Comparison of ENCODE assay signal across 8 cellular contexts in genomic region chr11:36377759-36378553, GRCh38.
A peak's percentile ranks its signal among the peaks of the same experiment; 100 is the strongest.
DNase-seq lines count a peak whose midpoint lies in the region; ATAC-seq lines count a peak whose summit lies in the region.

No MANE protein-coding gene starts in this region.

- no peaks in the 10 kb centered on the region for H3K9me3 Mint-ChIP-seq in T-helper 2 cell treated with Interferon-gamma antibody and Interleukin-4, amounts not matched to agents 5 μg/mL and 100 μg/mL, for 36 hours

- ATAC-seq in GM19351 (IDR thresholded peaks at IDR 0.05; ENCODE audit: unreplicated experiment) (peak; percentile 33), left ventricle myocardium superior (peak; percentile 22), GM21526 (IDR thresholded peaks at IDR 0.05; ENCODE audit: low FRiP score, unreplicated experiment) (no peak), HG02840 (IDR thresholded peaks at IDR 0.05; ENCODE audit: low FRiP score, unreplicated experiment) (no peak)

- intact Hi-C loops in left ventricle myocardium superior (cut with micrococcal nuclease): no loop called here

- peak overlapping the region; percentile 31 for H3K27ac Mint-ChIP-seq in T-helper 2 cell treated with Interferon-gamma antibody and Interleukin-4, amounts not matched to agents 5 μg/mL and 100 μg/mL, for 36 hours

- H3K4me1 Mint-ChIP-seq in T-helper 2 cell treated with Interferon-gamma antibody and Interleukin-4, amounts not matched to agents 5 μg/mL and 100 μg/mL, for 36 hours (ENCODE audit: low read depth): peaks cover 22% of the 10 kb centered on the region

- peak overlapping the region; percentile 48 to 79 (median 65) for H3K4me3 ChIP-seq in skin epidermis

- peak overlapping the region; percentile 92 for H3K4me3 Mint-ChIP-seq in T-helper 2 cell treated with Interferon-gamma antibody and Interleukin-4, amounts not matched to agents 5 μg/mL and 100 μg/mL, for 36 hours

- peaks cover 70% of the 10 kb centered on the region for H3K27me3 Mint-ChIP-seq in T-helper 2 cell treated with Interferon-gamma antibody and Interleukin-4, amounts not matched to agents 5 μg/mL and 100 μg/mL, for 36 hours (ENCODE audit: low read depth)

- H3K36me3 Mint-ChIP-seq in T-helper 2 cell treated with Interferon-gamma antibody and Interleukin-4, amounts not matched to agents 5 μg/mL and 100 μg/mL, for 36 hours (ENCODE audit: low read depth): peaks cover 1% of the 10 kb centered on the region

- no peak for DNase-seq in T-helper 2 cell treated with Interferon-gamma antibody and Interleukin-4, amounts not matched to agents 5 μg/mL and 100 μg/mL, for 36 hours (ENCODE audit: low spot score)
- no peak for DNase-seq in left ventricle myocardium superior
- no peak for DNase-seq in NCI-H1048 (lab: John Stamatoyannopoulos, UW)
- DNase-seq in stimulated activated CD4-positive, alpha-beta T cell treated with anti-CD3 and anti-CD28 coated beads, Interleukin-12 subunit alpha, Interleukin-12 subunit beta, amount 100 ng/mL, for 4 hours: no peak

- H3K27ac ChIP-seq in skin epidermis: peak overlapping the region in 18 of 21 experiments; percentile 4 to 92 (median 72)

Comparison
In these comparisons a context has a peak if more than half of its experiments do, and no peak if none do; other contexts are left out.
1. ATAC-seq: peak in GM19351 (single experiment) and left ventricle myocardium superior (single experiment); none in GM21526 (single experiment) and HG02840 (single experiment).